30 cellular contexts compared by ENCODE assay signal in genomic region chr20:49901588-49901987, GRCh38. TPM values are rescaled to one million over a fixed set of nuclear protein-coding genes. Genes with fewer than 3 reads are reported as not detected.
DNase-seq lines count a peak whose midpoint lies in the region; ATAC-seq, FAIRE-seq and TF ChIP-seq lines count a peak whose summit lies in the region.
"Had no signal": no experiment of that assay in that cellular context is flagged by ENCODE, and none has a peak within 500 bp of the region (broad histone marks: within the 10 kb centered on the region; RNA-seq: fewer than 3 reads in every experiment).

No MANE protein-coding gene starts in this region.

- intact Hi-C loops in Right ventricle myocardium inferior (cut with DNase I): no loop called here
- intact Hi-C loops in Panc1 (cut with micrococcal nuclease; ENCODE audit: unreplicated experiment): no loop called here

- POLR2A ChIA-PET in Panc1 (lab: Charles Lee): no interaction called here
- POLR2A ChIA-PET in T-cell (lab: Charles Lee): no interaction called here

- no TSS peak for BruUV-seq in Panc1 (replicated peaks; lab: Mats Ljungman, UMichigan)

- H3K4me1 ChIP-seq in cardiac muscle cell (ENCODE audit: low read depth): no peaks in the 10 kb centered on the region
- H3K4me1 ChIP-seq in Panc1 (ENCODE audit: control insufficient read depth, insufficient read depth, low read length): no peaks in the 10 kb centered on the region; the same call in 1 of the 2 replicates
- H3K4me1 ChIP-seq: testis, vagina had no signal

- CTCF ChIA-PET in Panc1 (lab: Charles Lee): interaction anchor here (0.7 kb wide), 1 partner anchor 287 kb away, joined by 3 read pairs; no protein-coding TSS in a partner anchor
- CTCF ChIA-PET in T-cell (lab: Charles Lee): no interaction called here

- no peaks in the 10 kb centered on the region for H3K4me1 Mint-ChIP-seq in T-cell
- H3K4me1 Mint-ChIP-seq: B cell; central memory CD8-positive, alpha-beta T cell; stimulated activated memory B cell treated with anti-CD40 and anti-IgM and Interleukin-4, amounts not matched to agents 10 μg/mL and 1 μg/mL and 100 μg/mL, for 72 hours had no signal

- H3K9me3 ChIP-seq in cardiac muscle cell (ENCODE audit: low read depth) (no peaks in the 10 kb centered on the region), Panc1 (ENCODE audit: control insufficient read depth, insufficient read depth, low read depth, low read length) (no peaks in the 10 kb centered on the region)
- H3K9me3 ChIP-seq: SJCRH30, spleen, testis, vagina had no signal

- H3K27ac Mint-ChIP-seq in T-cell: no peak overlapping the region
- H3K27ac Mint-ChIP-seq: activated naive CD8-positive, alpha-beta T cell; activated T-helper 1 cell treated with anti-CD3 and anti-CD28 coated beads, Interleukin-12 subunit alpha, Interleukin-12 subunit beta, Interleukin-2, Interleukin-4 antibody, amounts not matched to agents 30 ng/mL and 10 ng/mL and 1 ng/mL, durations not matched to agents 14 hours and 24 hours and 36 hours; B cell; naive thymus-derived CD4-positive, alpha-beta T cell; stimulated activated memory B cell treated with anti-CD40 and anti-IgM and Interleukin-4, amounts not matched to agents 10 μg/mL and 1 μg/mL and 100 μg/mL, for 72 hours; T-helper 1 cell treated with Interleukin-12 subunit alpha and Interleukin-12 subunit beta and Interleukin-4 antibody, amounts not matched to agents 30 μg/mL and 1 μg/mL, for 36 hours had no signal

- peaks cover 31% of the 10 kb centered on the region for H3K36me3 Mint-ChIP-seq in T-cell

- H3K27ac ChIP-seq in cardiac muscle cell: peak overlapping the region; percentile 27
- H3K27ac ChIP-seq in Panc1 (ENCODE audit: low read length): no peak overlapping the region
- H3K27ac ChIP-seq in temporal lobe (ENCODE audit: low read depth, low read length): peak overlapping the region; percentile 61
- H3K27ac ChIP-seq: epithelial cell of prostate, SJCRH30, testis, vagina had no signal

- no peak for TF ChIP-seq CTCF in cardiac muscle cell (IDR thresholded peaks at IDR 0.05; ENCODE audit: low read depth, low read length)
- no peak for TF ChIP-seq CTCF in Panc1 (IDR thresholded peaks at IDR 0.05)
- no peak for TF ChIP-seq CTCF in D721Med (IDR thresholded peaks at IDR 0.05; ENCODE audit: insufficient read depth, missing control alignments)

- H3K4me3 Mint-ChIP-seq in T-cell: no peak overlapping the region
- H3K4me3 Mint-ChIP-seq: activated naive CD8-positive, alpha-beta T cell; activated T-helper 1 cell treated with anti-CD3 and anti-CD28 coated beads, Interleukin-12 subunit alpha, Interleukin-12 subunit beta, Interleukin-2, Interleukin-4 antibody, amounts not matched to agents 30 ng/mL and 10 ng/mL and 1 ng/mL, durations not matched to agents 14 hours and 24 hours and 36 hours; B cell; central memory CD8-positive, alpha-beta T cell; naive thymus-derived CD4-positive, alpha-beta T cell; stimulated activated memory B cell treated with anti-CD40 and anti-IgM and Interleukin-4, amounts not matched to agents 10 μg/mL and 1 μg/mL and 100 μg/mL, for 72 hours; T-helper 1 cell treated with Interleukin-12 subunit alpha and Interleukin-12 subunit beta and Interleukin-4 antibody, amounts not matched to agents 30 μg/mL and 1 μg/mL, for 36 hours had no signal

- no peaks in the 10 kb centered on the region for H3K9me3 Mint-ChIP-seq in T-cell
- H3K9me3 Mint-ChIP-seq: activated T-helper 1 cell treated with anti-CD3 and anti-CD28 coated beads, Interleukin-12 subunit alpha, Interleukin-12 subunit beta, Interleukin-2, Interleukin-4 antibody, amounts not matched to agents 30 ng/mL and 10 ng/mL and 1 ng/mL, durations not matched to agents 14 hours and 24 hours and 36 hours; central memory CD8-positive, alpha-beta T cell; naive thymus-derived CD4-positive, alpha-beta T cell; stimulated activated memory B cell treated with anti-CD40 and anti-IgM and Interleukin-4, amounts not matched to agents 10 μg/mL and 1 μg/mL and 100 μg/mL, for 72 hours; T-helper 1 cell treated with Interleukin-12 subunit alpha and Interleukin-12 subunit beta and Interleukin-4 antibody, amounts not matched to agents 30 μg/mL and 1 μg/mL, for 36 hours had no signal

- no peak overlapping the region for H3K4me3 ChIP-seq in cardiac muscle cell
- H3K4me3 ChIP-seq in Panc1 (ENCODE audit: low read depth in 2 of 2, low read length in 2 of 2): no peak overlapping the region
- H3K4me3 ChIP-seq: SJCRH30, spleen, testis, vagina had no signal

- no peak for FAIRE-seq in D721Med (lab: Jason Lieb, UNC)
- FAIRE-seq: astrocyte had no signal

- in situ Hi-C loops in Panc1 (cut with HindIII; ENCODE audit: low pct_unique_long_range_greater_than_20kb, low sequenced_read_pairs): no loop called here

- no peaks in the 10 kb centered on the region for H3K27me3 Mint-ChIP-seq in T-cell
- H3K27me3 Mint-ChIP-seq: activated naive CD8-positive, alpha-beta T cell; B cell; central memory CD8-positive, alpha-beta T cell; naive thymus-derived CD4-positive, alpha-beta T cell; stimulated activated memory B cell treated with anti-CD40 and anti-IgM and Interleukin-4, amounts not matched to agents 10 μg/mL and 1 μg/mL and 100 μg/mL, for 72 hours had no signal

- no peak for ATAC-seq in Right ventricle myocardium inferior
- peak; percentile 47; the same call in 1 of the 2 replicates for ATAC-seq in Panc1
- ATAC-seq in left lobe of liver: peak; percentile 60
- no peak for ATAC-seq in T-cell (replicated peaks in 1 of 4)
- no peak for ATAC-seq in HG02885 (IDR thresholded peaks at IDR 0.05; ENCODE audit: poor library complexity, unreplicated experiment)
- ATAC-seq: naive thymus-derived CD4-positive, alpha-beta T cell; PC-3; stimulated activated memory B cell treated with anti-CD40 and anti-IgM and Interleukin-4, amounts not matched to agents 10 μg/mL and 1 μg/mL and 100 μg/mL, for 72 hours had no signal

- H3K36me3 ChIP-seq in cardiac muscle cell: peaks cover 15% of the 10 kb centered on the region
- peaks cover 4% of the 10 kb centered on the region; the same call in 1 of the 2 replicates for H3K36me3 ChIP-seq in Panc1 (ENCODE audit: control insufficient read depth, insufficient read depth, low read length)

- H3K27me3 ChIP-seq in cardiac muscle cell (no peaks in the 10 kb centered on the region), Panc1 (ENCODE audit: control insufficient read depth, insufficient read depth, low read length) (no peaks in the 10 kb centered on the region)
- H3K27me3 ChIP-seq: SJCRH30, spleen, testis, vagina had no signal

- peak in 1 of 2 donors; percentile 32 for DNase-seq in cardiac muscle cell (ENCODE audit: low read depth in 1 of 2, low spot score in 1 of 2)
- DNase-seq in Right ventricle myocardium inferior (ENCODE audit: missing footprints): no peak
- no peak for DNase-seq in Panc1 (ENCODE audit: low read depth, low spot score)
- no peak for DNase-seq in left lobe of liver (ENCODE audit: low spot score)
- DNase-seq in D721Med (ENCODE audit: insufficient read length, low spot score): no peak
- no peak for DNase-seq in T-cell
- DNase-seq: activated CD4-positive, alpha-beta T cell treated with anti-CD3 and anti-CD28 coated beads for 4 hours; DMS79 treated with DMSO at 0.1 percent for 48 hours; effector CD4-positive, alpha-beta T cell; mesenchymal stem cell; naive thymus-derived CD4-positive, alpha-beta T cell; NCI-H1694; NCI-H446 treated with DMSO at 0.1 percent for 48 hours; occipital lobe; PC-3; SJCRH30; spleen; stimulated activated CD4-positive, alpha-beta T cell treated with anti-CD3 and anti-CD28 coated beads, Interleukin-2, amount 100 ng/mL, for 48 hours; testis had no signal

RNA-seq across cellular contexts. Expression of gene SPATA2, which starts 13.7 kb away (rescaled TPM):
- total RNA-seq in cardiac muscle cell (5.8 and 6.0 TPM in 2 replicates), Right ventricle myocardium inferior (8.0 TPM), Panc1 (2021; ENCODE audit: unreplicated experiment) (8.3 TPM), left lobe of liver (3.2 TPM), temporal lobe (4.2 TPM), T-cell (10 to 100 TPM in 3 of 5 donors, 1 to 10 TPM in 2; 9.6 to 19.4 (median 10.4) TPM)
- 9.4 and 9.5 TPM in 2 replicates for polyA plus RNA-seq in cardiac muscle cell
- 8.6 TPM for polyA plus RNA-seq in Panc1 (2012; ENCODE audit: insufficient read length)

RNA-seq across cellular contexts. Expression of gene RNF114, which starts 34.6 kb away (rescaled TPM):
- 158 and 269 TPM in 2 replicates for total RNA-seq in cardiac muscle cell
- polyA plus RNA-seq in cardiac muscle cell: 53.0 and 90.3 TPM in 2 replicates
- total RNA-seq in Right ventricle myocardium inferior: 47.6 TPM
- 70.0 TPM for total RNA-seq in Panc1 (2021; ENCODE audit: unreplicated experiment)
- 71.9 TPM for polyA plus RNA-seq in Panc1 (2012; ENCODE audit: insufficient read length)
- 42.6 TPM for total RNA-seq in left lobe of liver
- total RNA-seq in temporal lobe: 25.6 TPM
- 100 to 1,000 TPM in 2 of 5 donors, 10 to 100 TPM in 3; 83.5 to 109 (median 95.7) TPM for total RNA-seq in T-cell

Comparison
In these comparisons a context has a peak if more than half of its experiments do, and no peak if none do; other contexts are left out.
1. ATAC-seq: peak in Panc1 (single experiment) and left lobe of liver (single experiment); none in Right ventricle myocardium inferior (single experiment), T-cell (0 of 4) and HG02885 (single experiment).